In the genomic region with DNA sequence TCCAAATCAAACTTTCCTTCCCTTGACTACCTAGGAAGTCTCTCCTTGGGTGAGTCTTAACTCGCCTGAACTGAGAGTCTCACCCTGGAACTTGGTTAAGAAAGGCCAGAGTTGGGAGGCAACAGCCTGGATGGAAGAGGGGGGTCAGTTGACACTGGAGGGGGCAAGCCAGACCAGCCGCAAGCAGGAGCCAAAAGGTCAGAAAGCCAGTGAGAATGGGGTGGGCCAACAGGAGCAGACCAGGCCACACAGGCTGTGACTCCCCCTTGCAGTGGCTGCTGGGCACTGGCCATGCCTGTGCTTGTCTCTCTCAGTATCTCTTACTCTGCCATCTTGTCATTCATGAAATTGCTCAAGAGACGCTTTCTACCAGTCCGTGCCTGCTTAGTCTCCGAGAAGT, we compare ENCODE assay signal across 12 cellular contexts. TPM values are rescaled to one million over a fixed set of nuclear protein-coding genes. Genes with fewer than 3 reads are reported as not detected.
DNase-seq lines count a peak whose midpoint lies in the region; TF ChIP-seq lines count a peak whose summit lies in the region.
"Had no signal": no experiment of that assay in that cellular context is flagged by ENCODE, and none has a peak within 500 bp of the region (broad histone marks: within the 10 kb centered on the region; RNA-seq: fewer than 3 reads in every experiment).

No MANE protein-coding gene starts in this region.

- H3K4me3 Mint-ChIP-seq in activated naive CD4-positive, alpha-beta T cell treated with anti-CD3 and anti-CD28 coated beads, Interleukin-2, amount 50 U/mL, for 24 hours: peak overlapping the region; percentile 7
- H3K4me3 Mint-ChIP-seq: nephron had no signal

- peak overlapping the region; percentile 66 for H3K27ac Mint-ChIP-seq in activated naive CD4-positive, alpha-beta T cell treated with anti-CD3 and anti-CD28 coated beads, Interleukin-2, amount 50 U/mL, for 24 hours

- H3K4me3 ChIP-seq in ascending aorta (no peak overlapping the region), muscle layer of duodenum (ENCODE audit: low read depth in 1 of 2, low read length in 2 of 2) (no peak overlapping the region), transverse colon (no peak overlapping the region), osteoblast (ENCODE audit: insufficient read depth, low read length) (no peak overlapping the region)
- H3K4me3 ChIP-seq: SJCRH30 had no signal

- H3K79me2 ChIP-seq in osteoblast (ENCODE audit: insufficient read depth, low read length): peaks cover 55% of the 10 kb centered on the region

- 97% methylated on average over 5 of the region's 5 CpGs; no CpG with 5 or more reads in 1 of the 2 donors for WGBS in transverse colon (ENCODE audit: low coverage in 1 of 2), 2 donors

- peaks cover 16% of the 10 kb centered on the region for H3K36me3 Mint-ChIP-seq in activated naive CD4-positive, alpha-beta T cell treated with anti-CD3 and anti-CD28 coated beads, Interleukin-2, amount 50 U/mL, for 24 hours

- H4K20me1 ChIP-seq in osteoblast (ENCODE audit: insufficient read depth, low read length): no peaks in the 10 kb centered on the region

- TF ChIP-seq CTCF in ascending aorta (IDR thresholded peaks at IDR 0.05) (no peak), transverse colon (IDR thresholded peaks at IDR 0.05) (no peak), osteoblast (IDR thresholded peaks at IDR 0.05; ENCODE audit: extremely low read depth, low read depth, low read length) (no peak)

- H3K27me3 ChIP-seq in ascending aorta (no peaks in the 10 kb centered on the region), muscle layer of duodenum (ENCODE audit: low read depth, low read length) (no peaks in the 10 kb centered on the region), transverse colon (no peaks in the 10 kb centered on the region), osteoblast (ENCODE audit: insufficient read depth, low read length) (no peaks in the 10 kb centered on the region)
- H3K27me3 ChIP-seq: SJCRH30 had no signal

- H3K4me1 ChIP-seq in ascending aorta (peaks cover 30 to 64% of the 10 kb centered on the region in 2 donors), muscle layer of duodenum (ENCODE audit: control insufficient read depth in 1 of 2, insufficient read depth in 2 of 2, low read length in 2 of 2) (peaks cover 41 to 55% of the 10 kb centered on the region in 2 donors), transverse colon (peaks cover 38 to 84% (median 56%) of the 10 kb centered on the region in 4 donors), osteoblast (ENCODE audit: insufficient read depth, low read length) (peaks cover 40% of the 10 kb centered on the region)
- H3K4me1 ChIP-seq: SJCRH30 had no signal

- H3K9me3 Mint-ChIP-seq in activated naive CD4-positive, alpha-beta T cell treated with anti-CD3 and anti-CD28 coated beads, Interleukin-2, amount 50 U/mL, for 24 hours: no peaks in the 10 kb centered on the region

- peak overlapping the region; percentile 84 to 87 for H3K27ac ChIP-seq in ascending aorta
- H3K27ac ChIP-seq in muscle layer of duodenum (ENCODE audit: low read length): peak overlapping the region; percentile 63
- H3K27ac ChIP-seq in transverse colon: peak overlapping the region; percentile 78 to 87 (median 82)
- H3K27ac ChIP-seq in osteoblast (ENCODE audit: low read depth, low read length): no peak overlapping the region
- H3K27ac ChIP-seq: SJCRH30 had no signal

- H3K4me2 ChIP-seq in osteoblast (ENCODE audit: insufficient read depth, low read length): no peak overlapping the region

- no peak overlapping the region for H2AFZ ChIP-seq in osteoblast (ENCODE audit: low read length)

- in situ Hi-C loops in transverse colon (cut with MboI; ENCODE audit: low pct_ligation_motif_present in 1 of 4, low pct_unique_long_range_greater_than_20kb in 1 of 4, low sequenced_read_pairs in 3 of 4): no loop called here

- no peaks in the 10 kb centered on the region for H3K9me3 ChIP-seq in ascending aorta
- H3K9me3 ChIP-seq in muscle layer of duodenum (ENCODE audit: control insufficient read depth in 1 of 2, low read length in 2 of 2): no peaks in the 10 kb centered on the region
- no peaks in the 10 kb centered on the region for H3K9me3 ChIP-seq in transverse colon
- no peaks in the 10 kb centered on the region for H3K9me3 ChIP-seq in osteoblast (ENCODE audit: low read depth, low read length)
- H3K9me3 ChIP-seq: SJCRH30 had no signal

- TF ChIP-seq POLR2A in transverse colon (IDR thresholded peaks at IDR 0.05): no peak

- no peaks in the 10 kb centered on the region for H3K36me3 ChIP-seq in ascending aorta
- no peaks in the 10 kb centered on the region for H3K36me3 ChIP-seq in muscle layer of duodenum (ENCODE audit: control insufficient read depth in 1 of 2, insufficient read depth in 2 of 2, low read length in 2 of 2)
- H3K36me3 ChIP-seq in transverse colon: no peaks in the 10 kb centered on the region
- no peaks in the 10 kb centered on the region for H3K36me3 ChIP-seq in osteoblast (ENCODE audit: insufficient read depth, low read length)
- H3K36me3 ChIP-seq: SJCRH30 had no signal

- intact Hi-C loops in ascending aorta (cut with DNase I) (loop anchor here (2.0 kb wide), 1 partner anchor 20 kb away; no protein-coding TSS in a partner anchor), transverse colon (cut with DNase I; ENCODE audit: low total_unique reads) (no loop called here)

- H3K4me1 Mint-ChIP-seq in activated naive CD4-positive, alpha-beta T cell treated with anti-CD3 and anti-CD28 coated beads, Interleukin-2, amount 50 U/mL, for 24 hours: peaks cover 95% of the 10 kb centered on the region

- no peak for TF ChIP-seq EP300 in transverse colon (IDR thresholded peaks at IDR 0.05; ENCODE audit: low read depth)

- H3K27me3 Mint-ChIP-seq in activated naive CD4-positive, alpha-beta T cell treated with anti-CD3 and anti-CD28 coated beads, Interleukin-2, amount 50 U/mL, for 24 hours: no peaks in the 10 kb centered on the region

- DNase-seq in activated naive CD4-positive, alpha-beta T cell treated with anti-CD3 and anti-CD28 coated beads, Interleukin-2, amount 50 U/mL, for 16 hours: no peak
- DNase-seq in ascending aorta (ENCODE audit: low spot score in 2 of 2): no peak
- no peak for DNase-seq in transverse colon
- no peak for DNase-seq in osteoblast (ENCODE audit: insufficient read length, low spot score, missing footprints)
- DNase-seq in EL: no peak
- no peak for DNase-seq in islet precursor cell
- DNase-seq: activated CD4-positive, alpha-beta T cell treated with anti-CD3 and anti-CD28 coated beads, Interleukin-2, amount 50 U/mL, for 1 hour; NCI-H446 treated with DMSO at 0.1 percent for 48 hours; SJCRH30 had no signal

RNA-seq across cellular contexts. Expression of a gene that starts 32.9 kb away (rescaled TPM):
- total RNA-seq in ascending aorta (35.5 TPM), transverse colon (10 to 100 TPM; 23.0 to 35.9 (median 24.1) TPM), osteoblast (25.0 and 29.2 TPM in 2 replicates)
